In the genomic region with DNA sequence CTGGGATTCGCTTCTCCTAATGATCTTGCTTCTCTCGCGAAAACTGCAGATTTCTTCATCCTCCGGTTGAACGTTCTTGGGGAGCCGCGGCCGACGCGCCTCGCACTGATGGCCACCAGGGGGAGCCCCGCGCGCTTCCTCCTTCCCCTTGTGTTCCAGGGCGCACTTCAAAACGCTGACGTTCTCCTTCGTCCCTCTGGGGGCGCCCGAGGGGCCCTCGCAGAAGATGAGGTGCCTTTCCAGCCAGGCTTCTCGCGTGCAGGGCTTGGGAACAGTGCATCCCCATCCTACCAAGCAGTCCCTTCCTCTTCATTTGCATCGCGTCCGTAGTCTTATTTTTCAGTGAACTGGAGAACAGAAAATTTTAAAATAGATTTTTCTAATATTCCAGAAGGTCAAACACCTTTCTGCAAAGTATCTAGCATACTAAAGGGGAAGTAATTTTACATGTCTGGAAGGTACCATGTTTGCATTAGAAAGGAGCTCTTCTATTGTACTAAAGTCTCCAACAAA, we compare ENCODE assay signal across 8 cellular contexts. TPM values are rescaled to one million over a fixed set of nuclear protein-coding genes. Genes with fewer than 3 reads are reported as not detected.
DNase-seq lines count a peak whose midpoint lies in the region; ATAC-seq, FAIRE-seq and TF ChIP-seq lines count a peak whose summit lies in the region.

No MANE protein-coding gene starts in this region.

- no peaks in the 10 kb centered on the region for H3K4me1 Mint-ChIP-seq in Calu3 (ENCODE audit: low read depth, unreplicated experiment)

- intact Hi-C loops in Calu3 (cut with micrococcal nuclease; ENCODE audit: unreplicated experiment), result loop anchor here (1.0 kb wide), 1 partner anchor 59 kb away; no protein-coding TSS in a partner anchor
- intact Hi-C loops in endothelial cell of umbilical vein (cut with micrococcal nuclease), result loop anchor here (1.0 kb wide), 3 partner anchors 9 to 59 kb away; no protein-coding TSS in a partner anchor

- H2AFZ ChIP-seq in endothelial cell of umbilical vein (ENCODE audit: low read depth, low read length), result peak overlapping the region; percentile 78

- peak; percentile 83 for DNase-seq in Calu3
- DNase-seq in GM20000 (ENCODE audit: low spot score), result peak; percentile 89
- peak; percentile 76 to 88 for DNase-seq in NOMO-1 (lab: John Stamatoyannopoulos, UW; ENCODE audit: unreplicated experiment in 2 of 2)
- peak; percentile 62 to 87 (median 74) for DNase-seq in activated CD8-positive, alpha-beta memory T cell treated with anti-CD3 and anti-CD28 coated beads for 48 hours (ENCODE audit: low read depth in 2 of 3, low spot score in 2 of 3)
- peak; percentile 84 for DNase-seq in endothelial cell of umbilical vein (ENCODE audit: low read depth, low spot score)
- DNase-seq in mucosa of gallbladder (ENCODE audit: low spot score), result peak; percentile 91
- DNase-seq in stimulated activated CD8-positive, alpha-beta memory T cell treated with anti-CD3 and anti-CD28 coated beads, Interleukin-7, amount 100 ng/mL, for 24 hours (ENCODE audit: low read depth), result peak; percentile 80

- H4K20me1 ChIP-seq in endothelial cell of umbilical vein (replicated peaks; ENCODE audit: control insufficient read depth, extremely low read depth, insufficient read depth, low read length), result no peaks in the 10 kb centered on the region

- H3K27ac ChIP-seq in endothelial cell of umbilical vein (ENCODE audit: insufficient read depth, low read depth, low read length), result no peak overlapping the region

- no peaks in the 10 kb centered on the region for H3K9me1 ChIP-seq in endothelial cell of umbilical vein (replicated peaks; ENCODE audit: control insufficient read depth, extremely low read depth, insufficient read depth, low read length)

- no peak overlapping the region for H3K4me3 Mint-ChIP-seq in Calu3 (ENCODE audit: low read depth, unreplicated experiment)

- peak; percentile 93 for FAIRE-seq in endothelial cell of umbilical vein (lab: Jason Lieb, UNC)

- H3K9ac ChIP-seq in endothelial cell of umbilical vein (replicated peaks; ENCODE audit: extremely low read depth, insufficient read depth, low read length), result no peak overlapping the region

- peaks cover 6% of the 10 kb centered on the region for H3K36me3 Mint-ChIP-seq in Calu3 (ENCODE audit: insufficient read depth, unreplicated experiment)

- no peak overlapping the region for H3K4me2 ChIP-seq in endothelial cell of umbilical vein (ENCODE audit: insufficient read depth, low read length)

- BruUV-seq in Calu3 (replicated peaks; lab: Mats Ljungman, UMichigan), result no TSS peak
- no TSS peak for BruUV-seq in endothelial cell of umbilical vein (replicated peaks; lab: Mats Ljungman, UMichigan)

- H3K9me3 ChIP-seq in endothelial cell of umbilical vein (replicated peaks; ENCODE audit: control insufficient read depth, insufficient read depth, low read length), result no peaks in the 10 kb centered on the region

- peak; percentile 92 for ATAC-seq in HG03575 (IDR thresholded peaks at IDR 0.05; ENCODE audit: extremely low read depth, insufficient number of reproducible peaks, low FRiP score, unreplicated experiment)

- CTCF ChIA-PET in Calu3 (lab: Charles Lee), result interaction anchor here (0.7 kb wide), 1 partner anchor 62 kb away, joined by 3 read pairs; a partner anchor contains a TSS
- CTCF ChIA-PET in endothelial cell of umbilical vein (lab: Charles Lee), result interaction anchor here (0.7 to 8.8 kb wide), 16 partner anchors 8 to 60 kb away, joined by 3 to 136 read pairs (median 8); a partner anchor contains a TSS

- peak overlapping the region; percentile 70 for H3K27ac Mint-ChIP-seq in Calu3 (ENCODE audit: unreplicated experiment)

- peaks cover 4 to 9% of the 10 kb centered on the region in 2 experiments for H3K27me3 ChIP-seq in endothelial cell of umbilical vein (ENCODE audit: control insufficient read depth in 2 of 2, insufficient read depth in 2 of 2, low read length in 2 of 2)

- H3K4me1 ChIP-seq in endothelial cell of umbilical vein (ENCODE audit: control insufficient read depth, extremely low read depth, insufficient read depth, low read length), result peaks cover 22% of the 10 kb centered on the region

- H3K36me3 ChIP-seq in endothelial cell of umbilical vein (ENCODE audit: control insufficient read depth in 2 of 2, extremely low read depth in 1 of 2, insufficient read depth in 2 of 2, low read length in 2 of 2), result no peaks in the 10 kb centered on the region

- dilution Hi-C loops in endothelial cell of umbilical vein (cut with MboI; ENCODE audit: extremely low pct_ligation_motif_present, low sequenced_read_pairs), result no loop called here

- no peaks in the 10 kb centered on the region for H3K79me2 ChIP-seq in endothelial cell of umbilical vein (ENCODE audit: control insufficient read depth, insufficient read depth, low read length)

- no peaks in the 10 kb centered on the region for H3K27me3 Mint-ChIP-seq in Calu3 (ENCODE audit: unreplicated experiment)

- no peaks in the 10 kb centered on the region for H3K9me3 Mint-ChIP-seq in Calu3 (ENCODE audit: low read depth, unreplicated experiment)

- TF ChIP-seq CTCF in Calu3 (IDR thresholded peaks at IDR 0.05; ENCODE audit: unreplicated experiment) (peak; percentile 93), GM20000 (IDR thresholded peaks at IDR 0.05; ENCODE audit: extremely low read depth, missing control alignments) (peak; percentile 93), endothelial cell of umbilical vein (IDR thresholded peaks at IDR 0.05; ENCODE audit: extremely low read depth in 1 of 2, insufficient read depth in 1 of 2, low read depth in 1 of 2, low read length in 2 of 2) (peak; percentile 100)

- no peak overlapping the region for H3K4me3 ChIP-seq in endothelial cell of umbilical vein (replicated peaks in 1 of 3; ENCODE audit: insufficient read depth in 1 of 3, low read depth in 1 of 3, low read length in 3 of 3)

- POLR2A ChIA-PET in endothelial cell of umbilical vein (lab: Charles Lee), result no interaction called here

- no peak for TF ChIP-seq POLR2A in endothelial cell of umbilical vein (IDR thresholded peaks at IDR 0.05; ENCODE audit: low read depth, low read length)

TF ChIP-seq in endothelial cell of umbilical vein, 7 proteins besides CTCF, POLR2A, EP300 and RAD21:
- TF ChIP-seq, protein P1, sequence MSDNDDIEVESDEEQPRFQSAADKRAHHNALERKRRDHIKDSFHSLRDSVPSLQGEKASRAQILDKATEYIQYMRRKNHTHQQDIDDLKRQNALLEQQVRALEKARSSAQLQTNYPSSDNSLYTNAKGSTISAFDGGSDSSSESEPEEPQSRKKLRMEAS (IDR thresholded peaks at IDR 0.05; ENCODE audit: insufficient read depth, insufficient read length), result no peak
- TF ChIP-seq MYC (IDR thresholded peaks at IDR 0.05; ENCODE audit: low read depth, low read length), result no peak
- no peak for TF ChIP-seq JUN (IDR thresholded peaks at IDR 0.05; ENCODE audit: borderline replicate concordance, insufficient read depth, insufficient read length, low read depth)

RNA-seq across cellular contexts. Expression of a gene that starts 22.5 kb away (rescaled TPM):
- total RNA-seq in Calu3 (2022) (25.7 and 26.7 TPM in 2 replicates), endothelial cell of umbilical vein (0.84 and 0.95 TPM in 2 replicates), mucosa of gallbladder (17.2 TPM)
- polyA plus RNA-seq in endothelial cell of umbilical vein, result 1.4 TPM in 2 replicates
- 0.87 and 1.1 TPM in 2 replicates for polyA plus RNA-seq in endothelial cell of umbilical vein (2011; cell fraction: cytosol; rRNA removed)
- 0.73 and 0.83 TPM in 2 replicates for polyA plus RNA-seq in endothelial cell of umbilical vein (2011; cell fraction: nucleus; rRNA removed)
- 1.2 and 2.4 TPM in 2 replicates for polyA plus RNA-seq in endothelial cell of umbilical vein (2012)
- polyA minus RNA-seq in endothelial cell of umbilical vein, result 0.19 and 0.87 TPM in 2 replicates
- polyA minus RNA-seq in endothelial cell of umbilical vein (2011; cell fraction: cytosol; rRNA and poly(A)+ RNA removed), result 1.4 TPM
- 1.8 and 2.8 TPM in 2 replicates for polyA minus RNA-seq in endothelial cell of umbilical vein (2011; cell fraction: nucleus; rRNA and poly(A)+ RNA removed)

RNA-seq across cellular contexts. Expression of a gene that starts 36.8 kb away (rescaled TPM):
- total RNA-seq in Calu3 (2022) (59.2 and 61.5 TPM in 2 replicates), endothelial cell of umbilical vein (195 and 211 TPM in 2 replicates), mucosa of gallbladder (95.0 TPM)
- polyA plus RNA-seq in endothelial cell of umbilical vein, result 85.6 and 124 TPM in 2 replicates
- 156 and 164 TPM in 2 replicates for polyA plus RNA-seq in endothelial cell of umbilical vein (2011; cell fraction: cytosol; rRNA removed)
- 64.9 and 85.2 TPM in 2 replicates for polyA plus RNA-seq in endothelial cell of umbilical vein (2011; cell fraction: nucleus; rRNA removed)
- polyA plus RNA-seq in endothelial cell of umbilical vein (2012), result 290 and 303 TPM in 2 replicates
- polyA minus RNA-seq in endothelial cell of umbilical vein, result 33.9 and 46.7 TPM in 2 replicates
- polyA minus RNA-seq in endothelial cell of umbilical vein (2011; cell fraction: cytosol; rRNA and poly(A)+ RNA removed), result 55.1 TPM
- 25.7 and 36.3 TPM in 2 replicates for polyA minus RNA-seq in endothelial cell of umbilical vein (2011; cell fraction: nucleus; rRNA and poly(A)+ RNA removed)

RNA-seq across cellular contexts. Expression of a gene that starts 46.8 kb away (rescaled TPM):
- total RNA-seq in Calu3 (2022) (1.5 and 1.7 TPM in 2 replicates), endothelial cell of umbilical vein (31.4 and 33.3 TPM in 2 replicates), mucosa of gallbladder (14.8 TPM)
- 27.5 and 33.2 TPM in 2 replicates for polyA plus RNA-seq in endothelial cell of umbilical vein
- 30.0 and 32.0 TPM in 2 replicates for polyA plus RNA-seq in endothelial cell of umbilical vein (2011; cell fraction: cytosol; rRNA removed)
- 46.1 and 47.6 TPM in 2 replicates for polyA plus RNA-seq in endothelial cell of umbilical vein (2011; cell fraction: nucleus; rRNA removed)
- polyA plus RNA-seq in endothelial cell of umbilical vein (2012), result 33.9 and 36.0 TPM in 2 replicates
- polyA minus RNA-seq in endothelial cell of umbilical vein, result 41.3 and 46.5 TPM in 2 replicates
- 13.7 TPM for polyA minus RNA-seq in endothelial cell of umbilical vein (2011; cell fraction: cytosol; rRNA and poly(A)+ RNA removed)
- 69.6 and 71.3 TPM in 2 replicates for polyA minus RNA-seq in endothelial cell of umbilical vein (2011; cell fraction: nucleus; rRNA and poly(A)+ RNA removed)

RNA-seq across cellular contexts. Expression of a gene that starts 59.3 kb away (rescaled TPM):
- total RNA-seq in Calu3 (2022), result 0.94 and 1.1 TPM in 2 replicates
- not detected in 2 replicates for total RNA-seq in endothelial cell of umbilical vein
- 0.03 and 0.04 TPM in 2 replicates for polyA plus RNA-seq in endothelial cell of umbilical vein
- polyA plus RNA-seq in endothelial cell of umbilical vein (2011; cell fraction: cytosol; rRNA removed), result 0.06 TPM in 2 replicates
- polyA plus RNA-seq in endothelial cell of umbilical vein (2011; cell fraction: nucleus; rRNA removed), result 0.07 and 0.22 TPM in 2 replicates
- polyA plus RNA-seq in endothelial cell of umbilical vein (2012), result 0.11 and 0.14 TPM in 2 replicates
- 0.21 TPM in 1 of 2 replicates, not detected in the other for polyA minus RNA-seq in endothelial cell of umbilical vein
- polyA minus RNA-seq in endothelial cell of umbilical vein (2011; cell fraction: cytosol; rRNA and poly(A)+ RNA removed), result 0.31 TPM
- not detected in 2 replicates for polyA minus RNA-seq in endothelial cell of umbilical vein (2011; cell fraction: nucleus; rRNA and poly(A)+ RNA removed)
- 1.9 TPM for total RNA-seq in mucosa of gallbladder
